ENCODE assay signal across 32 cellular contexts in genomic region chr3:95289295-95289694, GRCh38.
DNase-seq lines count a peak whose midpoint lies in the region; ATAC-seq and TF ChIP-seq lines count a peak whose summit lies in the region.
"Had no signal": no experiment of that assay in that cellular context is flagged by ENCODE, and none has a peak within 500 bp of the region (broad histone marks: within the 10 kb centered on the region; RNA-seq: fewer than 3 reads in every experiment).

No MANE protein-coding gene starts in this region.

- no peaks in the 10 kb centered on the region for H3K27me3 Mint-ChIP-seq in activated CD8-positive, alpha-beta T cell treated with anti-CD3 and anti-CD28 coated beads, Interleukin-2, amount 10 ng/mL, durations not matched to agents 7 days and 5 days (ENCODE audit: low read depth)
- H3K27me3 Mint-ChIP-seq: activated CD8-positive, alpha-beta T cell treated with anti-CD3 and anti-CD28 coated beads for 36 hours; CD4-positive, CD25-positive, alpha-beta regulatory T cell; naive B cell; T-helper 17 cell had no signal

- 71% methylated on average over 2 of the region's 2 CpGs for WGBS in right lobe of liver (ENCODE audit: insufficient coverage, low coverage, low lambda C conversion rate, missing lambda C conversion rate)

- no peaks in the 10 kb centered on the region for H3K4me1 Mint-ChIP-seq in activated CD8-positive, alpha-beta T cell treated with anti-CD3 and anti-CD28 coated beads, Interleukin-2, amount 10 ng/mL, durations not matched to agents 7 days and 5 days (ENCODE audit: low read depth)
- H3K4me1 Mint-ChIP-seq: CD4-positive, CD25-positive, alpha-beta regulatory T cell; naive B cell; T-helper 17 cell; WTC11 had no signal

- intact Hi-C loops in right lobe of liver (cut with DNase I), result no loop called here

- H3K36me3 ChIP-seq in right lobe of liver, result no peaks in the 10 kb centered on the region
- H3K36me3 ChIP-seq: adrenal gland, right atrium auricular region, upper lobe of right lung had no signal

- DNase-seq in HCEC 1CT (peak; percentile 20), amniotic epithelial cell (ENCODE audit: low read depth) (peak; percentile 84), fibroblast of the aortic adventitia (ENCODE audit: low read depth) (peak; percentile 63), retinal pigment epithelial cell (ENCODE audit: low read depth) (peak; percentile 42), A172 (ENCODE audit: low spot score) (no peak), globus pallidus (ENCODE audit: low spot score) (no peak), right lobe of liver (no peak)
- DNase-seq in activated CD8-positive, alpha-beta T cell treated with anti-CD3 and anti-CD28 coated beads, Interleukin-2, amount 10 ng/mL, durations not matched to agents 7 days and 5 days, result no peak
- DNase-seq: activated CD8-positive, alpha-beta T cell treated with anti-CD3 and anti-CD28 coated beads for 36 hours; activated gamma-delta T cell treated with Interleukin-2 at 50 U/mL for 16 hours; activated T-cell treated with anti-CD3 and anti-CD28 coated beads, Interleukin-2, amount 50 U/mL, for 1 hour; adrenal gland; CD4-positive, CD25-positive, alpha-beta regulatory T cell; central memory CD4-positive, alpha-beta T cell; DMS 273 treated with DMSO at 0.1 percent for 48 hours; GOT3; left colon; mesendoderm; naive B cell; NCI-H1092 treated with DMSO at 0.1 percent for 48 hours; NCI-H1930; NCI-H345; occipital lobe; SIG-M5; stimulated activated CD4-positive, alpha-beta T cell treated with anti-CD3 and anti-CD28 coated beads, Interleukin-15, amount 100 ng/mL, for 24 hours; stimulated activated CD8-positive, alpha-beta memory T cell treated with anti-CD3 and anti-CD28 coated beads, Interleukin-4, amount 100 ng/mL, for 48 hours; T-helper 17 cell; upper lobe of right lung had no signal

- no peak overlapping the region for H3K4me3 ChIP-seq in fibroblast of the aortic adventitia (ENCODE audit: low read depth, low read length)
- no peak overlapping the region for H3K4me3 ChIP-seq in retinal pigment epithelial cell (ENCODE audit: low read length)
- no peak overlapping the region for H3K4me3 ChIP-seq in right lobe of liver
- H3K4me3 ChIP-seq: adrenal gland, right atrium auricular region, upper lobe of right lung had no signal

- H3K4me3 Mint-ChIP-seq in activated CD8-positive, alpha-beta T cell treated with anti-CD3 and anti-CD28 coated beads, Interleukin-2, amount 10 ng/mL, durations not matched to agents 7 days and 5 days, result no peak overlapping the region
- H3K4me3 Mint-ChIP-seq: activated CD8-positive, alpha-beta T cell treated with anti-CD3 and anti-CD28 coated beads for 36 hours; CD4-positive, CD25-positive, alpha-beta regulatory T cell; naive B cell; T-helper 17 cell; WTC11 had no signal

- no peaks in the 10 kb centered on the region for H3K36me3 Mint-ChIP-seq in activated CD8-positive, alpha-beta T cell treated with anti-CD3 and anti-CD28 coated beads, Interleukin-2, amount 10 ng/mL, durations not matched to agents 7 days and 5 days (ENCODE audit: low read depth)
- H3K36me3 Mint-ChIP-seq: CD4-positive, CD25-positive, alpha-beta regulatory T cell; naive B cell had no signal

- H3K27ac Mint-ChIP-seq in activated CD8-positive, alpha-beta T cell treated with anti-CD3 and anti-CD28 coated beads, Interleukin-2, amount 10 ng/mL, durations not matched to agents 7 days and 5 days, result no peak overlapping the region
- H3K27ac Mint-ChIP-seq: activated CD8-positive, alpha-beta T cell treated with anti-CD3 and anti-CD28 coated beads for 36 hours; CD4-positive, CD25-positive, alpha-beta regulatory T cell; naive B cell; T-helper 17 cell; WTC11 had no signal

- ATAC-seq in right lobe of liver, result no peak
- no peak for ATAC-seq in activated CD8-positive, alpha-beta T cell treated with anti-CD3 and anti-CD28 coated beads, Interleukin-2, amount 10 ng/mL, durations not matched to agents 7 days and 5 days
- ATAC-seq: activated CD8-positive, alpha-beta T cell treated with anti-CD3 and anti-CD28 coated beads for 36 hours; HepG2; left colon; T-helper 17 cell; upper lobe of right lung; WTC11 had no signal

- H3K27me3 ChIP-seq in right lobe of liver, result no peaks in the 10 kb centered on the region
- H3K27me3 ChIP-seq: adrenal gland, right atrium auricular region, upper lobe of right lung had no signal

- H3K27ac ChIP-seq in right lobe of liver, result no peak overlapping the region
- H3K27ac ChIP-seq: adrenal gland, epithelial cell of prostate, right atrium auricular region, upper lobe of right lung had no signal

- no peaks in the 10 kb centered on the region for H3K9me3 ChIP-seq in right lobe of liver
- H3K9me3 ChIP-seq: adrenal gland, right atrium auricular region, upper lobe of right lung had no signal

- TF ChIP-seq CTCF in fibroblast of the aortic adventitia (IDR thresholded peaks at IDR 0.05; ENCODE audit: insufficient read depth, low read length) (no peak), retinal pigment epithelial cell (conservative IDR thresholded peaks at IDR 0.05; ENCODE audit: low read depth, low read length) (no peak), right lobe of liver (IDR thresholded peaks at IDR 0.05) (no peak)

- no peaks in the 10 kb centered on the region for H3K4me1 ChIP-seq in right lobe of liver
- H3K4me1 ChIP-seq: adrenal gland, right atrium auricular region, upper lobe of right lung had no signal

- POLR2A ChIA-PET in activated CD8-positive, alpha-beta T cell treated with anti-CD3 and anti-CD28 coated beads, Interleukin-2, amount 10 ng/mL, durations not matched to agents 7 days and 5 days (lab: Charles Lee), result no interaction called here

- peaks cover 5% of the 10 kb centered on the region for H3K9me3 Mint-ChIP-seq in activated CD8-positive, alpha-beta T cell treated with anti-CD3 and anti-CD28 coated beads, Interleukin-2, amount 10 ng/mL, durations not matched to agents 7 days and 5 days (ENCODE audit: insufficient read depth)

- CTCF ChIA-PET in activated CD8-positive, alpha-beta T cell treated with anti-CD3 and anti-CD28 coated beads, Interleukin-2, amount 10 ng/mL, durations not matched to agents 7 days and 5 days (lab: Charles Lee), result no interaction called here

- TF ChIP-seq POLR2A in right lobe of liver (IDR thresholded peaks at IDR 0.05), result no peak

Comparison
In these comparisons a context has a peak if more than half of its experiments do, and no peak if none do; other contexts are left out.
1. DNase-seq: peak in HCEC 1CT (single experiment), amniotic epithelial cell (single experiment), fibroblast of the aortic adventitia (single experiment) and retinal pigment epithelial cell (single experiment); none in A172 (single experiment), globus pallidus (single experiment), right lobe of liver (0 of 3) and activated CD8-positive, alpha-beta T cell treated with anti-CD3 and anti-CD28 coated beads, Interleukin-2, amount 10 ng/mL, durations not matched to agents 7 days and 5 days (single experiment).